12 cellular contexts compared by ENCODE assay signal in genomic region chr12:57735198-57735855, GRCh38. TPM values are rescaled to one million over a fixed set of nuclear protein-coding genes. Genes with fewer than 3 reads are reported as not detected.
DNase-seq lines count a peak whose midpoint lies in the region; ATAC-seq, FAIRE-seq and TF ChIP-seq lines count a peak whose summit lies in the region.
"Had no signal": no experiment of that assay in that cellular context is flagged by ENCODE, and none has a peak within 500 bp of the region (broad histone marks: within the 10 kb centered on the region; RNA-seq: fewer than 3 reads in every experiment).

No MANE protein-coding gene starts in this region.

- peak overlapping the region; percentile 23 for H3K27ac ChIP-seq in CD4-positive, CD25-positive, alpha-beta regulatory T cell (ENCODE audit: insufficient read depth, low read length, poor library complexity, severe bottlenecking)
- peak overlapping the region; percentile 50 for H3K27ac ChIP-seq in SJCRH30

- H3K4me3 ChIP-seq in CD4-positive, CD25-positive, alpha-beta regulatory T cell (ENCODE audit: low read depth, low read length), result no peak overlapping the region
- no peak overlapping the region for H3K4me3 ChIP-seq in Caco-2 (ENCODE audit: low read depth, low read length)
- peak overlapping the region; percentile 45 for H3K4me3 ChIP-seq in SJCRH30

- intact Hi-C loops in Caco-2 (cut with micrococcal nuclease; ENCODE audit: unreplicated experiment), result loop anchor here (5.0 kb wide), 2 partner anchors 43 to 278 kb away; partner anchors contain the start of genes GLI1, INHBE and OS9

- CTCF ChIA-PET in Caco-2 (lab: Charles Lee), result interaction anchor here (0.6 to 3.8 kb wide), 7 partner anchors 9 to 607 kb away, joined by 3 to 32 read pairs (median 4); partner anchors contain the start of genes B4GALNT1, GLI1 and TSPAN31

- H3K4me1 Mint-ChIP-seq in CD4-positive, CD25-positive, alpha-beta regulatory T cell, result peaks cover 0 to 31% (median 18%) of the 10 kb centered on the region in 4 donors
- peaks cover 17% of the 10 kb centered on the region for H3K4me1 Mint-ChIP-seq in Caco-2 (ENCODE audit: low read depth, unreplicated experiment)

- TF ChIP-seq POLR2A in GM12891 (IDR thresholded peaks at IDR 0.05; ENCODE audit: low read depth, low read length), result no peak

- POLR2A ChIA-PET in Caco-2 (lab: Charles Lee), result interaction anchor here (0.7 kb wide), 1 partner anchor 9 kb away, joined by 5 read pairs; no protein-coding TSS in a partner anchor

- H3K27ac Mint-ChIP-seq in CD4-positive, CD25-positive, alpha-beta regulatory T cell, result peak overlapping the region; percentile 55 to 68 (median 67)
- H3K27ac Mint-ChIP-seq in Caco-2 (ENCODE audit: unreplicated experiment), result no peak overlapping the region
- H3K27ac Mint-ChIP-seq: activated naive CD4-positive, alpha-beta T cell treated with anti-CD3 and anti-CD28 coated beads, Interleukin-2, amount 10 ng/mL, durations not matched to agents 7 days and 5 days had no signal

- H3K9me3 ChIP-seq in CD4-positive, CD25-positive, alpha-beta regulatory T cell (ENCODE audit: control insufficient read depth in 2 of 2, low read length in 2 of 2), result no peaks in the 10 kb centered on the region
- H3K9me3 ChIP-seq in Caco-2 (no peaks in the 10 kb centered on the region), SJCRH30 (replicated peaks) (no peaks in the 10 kb centered on the region)

- H3K36me3 ChIP-seq in CD4-positive, CD25-positive, alpha-beta regulatory T cell (ENCODE audit: control insufficient read depth, insufficient read depth, low read length), result peaks cover 62% of the 10 kb centered on the region
- no peaks in the 10 kb centered on the region for H3K36me3 ChIP-seq in Caco-2 (ENCODE audit: control insufficient read depth, insufficient read depth, low read length)
- H3K36me3 ChIP-seq in SJCRH30, result no peaks in the 10 kb centered on the region

- H3K27me3 ChIP-seq in CD4-positive, CD25-positive, alpha-beta regulatory T cell (ENCODE audit: control insufficient read depth, insufficient read depth, low read length), result no peaks in the 10 kb centered on the region
- peaks cover 7% of the 10 kb centered on the region for H3K27me3 ChIP-seq in Caco-2 (replicated peaks; ENCODE audit: control insufficient read depth, insufficient read depth, low read length)
- peaks cover 31% of the 10 kb centered on the region for H3K27me3 ChIP-seq in SJCRH30

- peaks cover 19% of the 10 kb centered on the region for H3K4me1 ChIP-seq in CD4-positive, CD25-positive, alpha-beta regulatory T cell (ENCODE audit: control insufficient read depth, insufficient read depth, low read length, poor library complexity, severe bottlenecking)
- H3K4me1 ChIP-seq in Caco-2 (peaks cover 12% of the 10 kb centered on the region), SJCRH30 (peaks cover 37% of the 10 kb centered on the region)

- ATAC-seq in CD4-positive, CD25-positive, alpha-beta regulatory T cell (ENCODE audit: low read depth in 2 of 2), result no peak
- ATAC-seq in left lobe of liver (peak; percentile 51), HG02884 (IDR thresholded peaks at IDR 0.05; ENCODE audit: unreplicated experiment) (no peak)

- no peaks in the 10 kb centered on the region for H3K9me3 Mint-ChIP-seq in CD4-positive, CD25-positive, alpha-beta regulatory T cell
- H3K9me3 Mint-ChIP-seq in Caco-2 (ENCODE audit: unreplicated experiment), result no peaks in the 10 kb centered on the region
- H3K9me3 Mint-ChIP-seq: activated naive CD4-positive, alpha-beta T cell treated with anti-CD3 and anti-CD28 coated beads, Interleukin-2, amount 10 ng/mL, durations not matched to agents 7 days and 5 days; IgD-negative memory B cell had no signal

- FAIRE-seq in GM12891 (lab: Jason Lieb, UNC), result no peak
- FAIRE-seq: endometrium, keratinocyte had no signal

- peaks cover 40% of the 10 kb centered on the region for H3K36me3 Mint-ChIP-seq in CD4-positive, CD25-positive, alpha-beta regulatory T cell
- no peaks in the 10 kb centered on the region for H3K36me3 Mint-ChIP-seq in Caco-2 (ENCODE audit: insufficient read depth, unreplicated experiment)

- H3K4me3 Mint-ChIP-seq in CD4-positive, CD25-positive, alpha-beta regulatory T cell, result peak overlapping the region in 2 of 4 donors; percentile 68 to 81
- peak overlapping the region; percentile 68 for H3K4me3 Mint-ChIP-seq in Caco-2 (ENCODE audit: unreplicated experiment)
- H3K4me3 Mint-ChIP-seq: activated naive CD4-positive, alpha-beta T cell treated with anti-CD3 and anti-CD28 coated beads, Interleukin-2, amount 10 ng/mL, durations not matched to agents 7 days and 5 days had no signal

- TF ChIP-seq CTCF in Caco-2 (IDR thresholded peaks at IDR 0.05; ENCODE audit: insufficient read depth in 1 of 2, low read depth in 1 of 2, low read length in 1 of 2, severe bottlenecking in 1 of 2, unreplicated experiment in 1 of 2), result no peak

- H3K27me3 Mint-ChIP-seq in CD4-positive, CD25-positive, alpha-beta regulatory T cell, result no peaks in the 10 kb centered on the region
- H3K27me3 Mint-ChIP-seq in Caco-2 (ENCODE audit: insufficient read depth, unreplicated experiment), result peaks cover 30% of the 10 kb centered on the region
- H3K27me3 Mint-ChIP-seq: activated naive CD4-positive, alpha-beta T cell treated with anti-CD3 and anti-CD28 coated beads, Interleukin-2, amount 10 ng/mL, durations not matched to agents 7 days and 5 days; IgD-negative memory B cell had no signal

- no peak for DNase-seq in CD4-positive, CD25-positive, alpha-beta regulatory T cell
- DNase-seq in Caco-2 (no peak), SJCRH30 (peak; percentile 100), left lobe of liver (ENCODE audit: low spot score) (no peak), NCI-H226 (no peak), GM12891 (ENCODE audit: insufficient read length, low spot score) (no peak)
- DNase-seq in stimulated activated CD8-positive, alpha-beta memory T cell treated with anti-CD3 and anti-CD28 coated beads, Interleukin-4, amount 100 ng/mL, for 48 hours, result no peak
- DNase-seq: activated naive CD4-positive, alpha-beta T cell treated with anti-CD3 and anti-CD28 coated beads, Interleukin-2, amount 10 ng/mL, durations not matched to agents 7 days and 5 days had no signal

- no TSS peak for BruUV-seq in Caco-2 (replicated peaks; lab: Mats Ljungman, UMichigan)

TF ChIP-seq in GM12891, 5 proteins besides CTCF, POLR2A, EP300 and RAD21:
- TF ChIP-seq TAF1 (IDR thresholded peaks at IDR 0.05; ENCODE audit: low read depth, low read length) (no peak), PAX5 (IDR thresholded peaks at IDR 0.05; ENCODE audit: insufficient read depth, low read length, severe bottlenecking) (no peak), SPI1 (IDR thresholded peaks at IDR 0.05; ENCODE audit: low read depth, low read length) (no peak), POU2F2 (IDR thresholded peaks at IDR 0.05; ENCODE audit: low read depth, low read length) (no peak), POLR2AphosphoS5 (IDR thresholded peaks at IDR 0.05; ENCODE audit: low read depth, low read length) (no peak)

RNA-seq across cellular contexts. Expression of gene AGAP2, which starts 3.2 kb away (rescaled TPM):
- 60.3 TPM for total RNA-seq in CD4-positive, CD25-positive, alpha-beta regulatory T cell
- 1 to 10 TPM; 4.4 to 7.7 (median 5.6) TPM for polyA plus RNA-seq in CD4-positive, CD25-positive, alpha-beta regulatory T cell
- total RNA-seq in Caco-2 (2022) (0.09 TPM in 1 of 2 replicates, not detected in the other), left lobe of liver (0.83 TPM)
- 38.6 and 39.7 TPM in 2 replicates for total RNA-seq in SJCRH30 (2014; rRNA removed; shearing (Covaris generic))
- 6.3 TPM for polyA plus RNA-seq in GM12891 (2012; ENCODE audit: low read depth, missing spikeins)

RNA-seq across cellular contexts. Expression of gene TSPAN31, which starts 9.5 kb away (rescaled TPM):
- 8.7 TPM for total RNA-seq in CD4-positive, CD25-positive, alpha-beta regulatory T cell
- 10 to 100 TPM; 38.4 to 48.9 (median 39.6) TPM for polyA plus RNA-seq in CD4-positive, CD25-positive, alpha-beta regulatory T cell
- total RNA-seq in Caco-2 (2022) (20.6 and 23.3 TPM in 2 replicates), left lobe of liver (18.2 TPM)
- 292 and 318 TPM in 2 replicates for total RNA-seq in SJCRH30 (2014; rRNA removed; shearing (Covaris generic))
- polyA plus RNA-seq in GM12891 (2012; ENCODE audit: low read depth, missing spikeins), result 24.1 TPM

RNA-seq across cellular contexts. Expression of gene CDK4, which starts 16.8 kb away (rescaled TPM):
- total RNA-seq in CD4-positive, CD25-positive, alpha-beta regulatory T cell, result 17.5 TPM
- 10 to 100 TPM; 62.2 to 90.3 (median 69.7) TPM for polyA plus RNA-seq in CD4-positive, CD25-positive, alpha-beta regulatory T cell
- total RNA-seq in Caco-2 (2022), result 205 and 210 TPM in 2 replicates
- total RNA-seq in SJCRH30 (2014; rRNA removed; shearing (Covaris generic)), result 5,376 and 5,685 TPM in 2 replicates
- 30.8 TPM for total RNA-seq in left lobe of liver
- polyA plus RNA-seq in GM12891 (2012; ENCODE audit: low read depth, missing spikeins), result 100 TPM

RNA-seq across cellular contexts. Expression of gene MARCHF9, which starts 19.6 kb away (rescaled TPM):
- 35.4 TPM for total RNA-seq in CD4-positive, CD25-positive, alpha-beta regulatory T cell
- polyA plus RNA-seq in CD4-positive, CD25-positive, alpha-beta regulatory T cell, result 1 to 10 TPM; 2.2 to 4.5 (median 3.8) TPM
- total RNA-seq in Caco-2 (2022) (11.0 and 12.0 TPM in 2 replicates), left lobe of liver (3.6 TPM)
- 136 and 147 TPM in 2 replicates for total RNA-seq in SJCRH30 (2014; rRNA removed; shearing (Covaris generic))
- polyA plus RNA-seq in GM12891 (2012; ENCODE audit: low read depth, missing spikeins), result 6.8 TPM

RNA-seq across cellular contexts. Expression of gene CYP27B1, which starts 31.6 kb away (rescaled TPM):
- not detected for total RNA-seq in CD4-positive, CD25-positive, alpha-beta regulatory T cell
- polyA plus RNA-seq in CD4-positive, CD25-positive, alpha-beta regulatory T cell, result under 1 TPM in 2 of 4 donors, not detected in 2; 0.14 to 0.26 TPM
- total RNA-seq in Caco-2 (2022) (6.9 and 7.1 TPM in 2 replicates), left lobe of liver (0.45 TPM)
- 72.6 and 97.4 TPM in 2 replicates for total RNA-seq in SJCRH30 (2014; rRNA removed; shearing (Covaris generic))
- 0.85 TPM for polyA plus RNA-seq in GM12891 (2012; ENCODE audit: low read depth, missing spikeins)

Comparison
In these comparisons a context has a peak if more than half of its experiments do, and no peak if none do; other contexts are left out.
1. DNase-seq: peak in SJCRH30 (2 of 2); none in CD4-positive, CD25-positive, alpha-beta regulatory T cell (0 of 3), Caco-2 (0 of 2), left lobe of liver (single experiment), NCI-H226 (single experiment), stimulated activated CD8-positive, alpha-beta memory T cell treated with anti-CD3 and anti-CD28 coated beads, Interleukin-4, amount 100 ng/mL, for 48 hours (single experiment) and GM12891 (single experiment).
2. RNA of gene AGAP2, which starts 3.2 kb away (total RNA-seq): 60.3 TPM in CD4-positive, CD25-positive, alpha-beta regulatory T cell (single experiment) and 38.6 to 39.7 TPM in SJCRH30; 0.83 TPM in left lobe of liver (single experiment) and 0.09 TPM in Caco-2; every median in the first group is over 10 times any median in the second.
3. RNA of gene TSPAN31, which starts 9.5 kb away (total RNA-seq): 292 to 318 TPM in SJCRH30; 20.6 to 23.3 TPM in Caco-2, 18.2 TPM in left lobe of liver (single experiment) and 8.7 TPM in CD4-positive, CD25-positive, alpha-beta regulatory T cell (single experiment); every median in the first group is over 10 times any median in the second.
4. RNA of gene CDK4, which starts 16.8 kb away (total RNA-seq): 5,376 to 5,685 TPM in SJCRH30; 205 to 210 TPM in Caco-2, 30.8 TPM in left lobe of liver (single experiment) and 17.5 TPM in CD4-positive, CD25-positive, alpha-beta regulatory T cell (single experiment); every median in the first group is over 10 times any median in the second.